4 cellular contexts compared by ENCODE assay signal in genomic region chr5:129438322-129438721, GRCh38.
TF ChIP-seq lines count a peak whose summit lies in the region.

No MANE protein-coding gene starts in this region.

TF ChIP-seq in GM23338, 12 proteins besides CTCF, POLR2A, EP300 and RAD21 (continues in another document):
- no peak for TF ChIP-seq STAT1 (IDR thresholded peaks at IDR 0.05; ENCODE audit: unreplicated experiment)

TF ChIP-seq in HEK293T, 16 proteins besides CTCF, POLR2A, EP300 and RAD21:
- TF ChIP-seq SP1 (IDR thresholded peaks at IDR 0.05), result no peak
- TF ChIP-seq ELF4 (IDR thresholded peaks at IDR 0.05), result no peak
- 0 out of 2 replicates have a peak, but pooled peaks have one; percentile 24 for TF ChIP-seq ZNF384 (IDR thresholded peaks at IDR 0.05)
- TF ChIP-seq ARNT (IDR thresholded peaks at IDR 0.05), result no peak
- no peak for TF ChIP-seq BHLHE40 (IDR thresholded peaks at IDR 0.05; ENCODE audit: borderline replicate concordance)

TF ChIP-seq in WTC11, 78 proteins besides CTCF, POLR2A, EP300 and RAD21:
- no peak for TF ChIP-seq FOXK1 (CRISPR knock-in tag; IDR thresholded peaks at IDR 0.05)
- no peak for TF ChIP-seq AFF4 (CRISPR knock-in tag; IDR thresholded peaks at IDR 0.05; ENCODE audit: borderline replicate concordance)
TF ChIP-seq in WTC11: peak in this region for 0.

TF ChIP-seq in H1, 55 proteins besides CTCF, POLR2A, EP300 and RAD21:
- TF ChIP-seq, protein P1, sequence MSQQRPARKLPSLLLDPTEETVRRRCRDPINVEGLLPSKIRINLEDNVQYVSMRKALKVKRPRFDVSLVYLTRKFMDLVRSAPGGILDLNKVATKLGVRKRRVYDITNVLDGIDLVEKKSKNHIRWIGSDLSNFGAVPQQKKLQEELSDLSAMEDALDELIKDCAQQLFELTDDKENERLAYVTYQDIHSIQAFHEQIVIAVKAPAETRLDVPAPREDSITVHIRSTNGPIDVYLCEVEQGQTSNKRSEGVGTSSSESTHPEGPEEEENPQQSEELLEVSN (IDR thresholded peaks at IDR 0.05), result peak; percentile 42; the same call in 1 of the 2 replicates
- TF ChIP-seq MAFK (IDR thresholded peaks at IDR 0.05; ENCODE audit: low read depth, low read length) (no peak), SIN3A (conservative IDR thresholded peaks at IDR 0.05 in 1 of 2, IDR thresholded peaks at IDR 0.05 in 1 of 2; ENCODE audit: low read depth in 1 of 2, low read length in 2 of 2) (no peak)
TF ChIP-seq in H1: peak in this region for 1.
